8 cellular contexts compared by ENCODE assay signal in genomic region chr3:186589115-186589514, GRCh38. TPM values are rescaled to one million over a fixed set of nuclear protein-coding genes. Genes with fewer than 3 reads are reported as not detected.
DNase-seq lines count a peak whose midpoint lies in the region; ATAC-seq, FAIRE-seq and TF ChIP-seq lines count a peak whose summit lies in the region.
"Had no signal": no experiment of that assay in that cellular context is flagged by ENCODE, and none has a peak within 500 bp of the region (broad histone marks: within the 10 kb centered on the region; RNA-seq: fewer than 3 reads in every experiment).

No MANE protein-coding gene starts in this region.

- no peak overlapping the region for H3K56ac ChIP-seq in H1 (replicated peaks; ENCODE audit: insufficient read length, low read depth, low read length)

- CTCF ChIA-PET in H1 (lab: Charles Lee; ENCODE audit: partially characterized antibody), result interaction anchor here (0.6 to 23.7 kb wide), 10 partner anchors 9 to 231 kb away, joined by 3 to 333 read pairs (median 4); partner anchors contain the start of genes AHSG and EIF4A2

- no peak overlapping the region for H4K5ac ChIP-seq in H1 (ENCODE audit: insufficient read length, low read depth, low read length)

- no peaks in the 10 kb centered on the region for H3K9me3 ChIP-seq in left ventricle myocardium inferior (replicated peaks)
- H3K9me3 ChIP-seq in heart left ventricle, result no peaks in the 10 kb centered on the region
- no peaks in the 10 kb centered on the region for H3K9me3 ChIP-seq in H1 (ENCODE audit: insufficient read depth in 2 of 2, low read depth in 1 of 2, low read length in 1 of 2)
- H3K9me3 ChIP-seq: adrenal gland had no signal

- no peak overlapping the region for H3K9ac ChIP-seq in H1 (replicated peaks in 1 of 4; ENCODE audit: extremely low read depth in 1 of 4, low read depth in 3 of 4, low read length in 3 of 4)

- TF ChIP-seq RAD21 in H1 (IDR thresholded peaks at IDR 0.05 in 1 of 2, conservative IDR thresholded peaks at IDR 0.05 in 1 of 2; ENCODE audit: low read depth in 2 of 2, low read length in 2 of 2), result peak; percentile 78 to 82

- H3K4me3 ChIP-seq in left ventricle myocardium inferior (no peak overlapping the region), heart left ventricle (no peak overlapping the region), H1 (ENCODE audit: extremely low read depth in 1 of 4, insufficient read depth in 2 of 4, low read depth in 3 of 4, low read length in 4 of 4) (no peak overlapping the region)
- H3K4me3 ChIP-seq: adrenal gland had no signal

- DNase-seq in left ventricle myocardium inferior, result no peak
- no peak for DNase-seq in heart left ventricle
- DNase-seq in H1 (ENCODE audit: low read depth in 1 of 2, low spot score in 2 of 2), result no peak
- no peak for DNase-seq in NCI-H1092 (lab: John Stamatoyannopoulos, UW)
- DNase-seq: adrenal gland had no signal

- ATAC-seq in heart left ventricle (no peak), GM21737 (IDR thresholded peaks at IDR 0.05; ENCODE audit: unreplicated experiment) (no peak), GM21381 (IDR thresholded peaks at IDR 0.05; ENCODE audit: unreplicated experiment) (no peak)

- no peak overlapping the region for H4K91ac ChIP-seq in H1 (replicated peaks; ENCODE audit: insufficient read length, low read length)

- no peak for TF ChIP-seq EP300 in H1 (IDR thresholded peaks at IDR 0.05; ENCODE audit: borderline replicate concordance in 1 of 2, low read depth in 2 of 2, low read length in 2 of 2)

- H2BK20ac ChIP-seq in H1 (ENCODE audit: low read length), result no peak overlapping the region

- H3K23me2 ChIP-seq in H1 (ENCODE audit: low read depth, low read length), result no peaks in the 10 kb centered on the region; the same call in 1 of the 2 replicates

- H2BK15ac ChIP-seq in H1 (ENCODE audit: low read length), result no peak overlapping the region

- no peak overlapping the region for H3K23ac ChIP-seq in H1 (ENCODE audit: insufficient read length)

- TF ChIP-seq CTCF in left ventricle myocardium inferior (IDR thresholded peaks at IDR 0.05; ENCODE audit: borderline replicate concordance) (peak; percentile 26), heart left ventricle (IDR thresholded peaks at IDR 0.05) (peak in 6 of 12 donors; percentile 10 to 30 (median 18)), H1 (IDR thresholded peaks at IDR 0.05; ENCODE audit: control extremely low read depth in 1 of 3, insufficient read depth in 1 of 3, low read depth in 1 of 3, low read length in 3 of 3) (peak in 2 of 3 experiments; percentile 45 to 54; a peak in 3 of 4 replicates)

- H3K4me1 ChIP-seq in left ventricle myocardium inferior (no peaks in the 10 kb centered on the region), heart left ventricle (no peaks in the 10 kb centered on the region), H1 (replicated peaks in 1 of 4; ENCODE audit: control insufficient read depth in 3 of 4, insufficient read depth in 4 of 4, low read length in 3 of 4) (no peaks in the 10 kb centered on the region)
- H3K4me1 ChIP-seq: adrenal gland had no signal

- TF ChIP-seq POLR2A in heart left ventricle (IDR thresholded peaks at IDR 0.05) (no peak), H1 (IDR thresholded peaks at IDR 0.05; ENCODE audit: control extremely low read depth in 1 of 2, low read depth in 2 of 2, low read length in 2 of 2) (no peak)

- H3K27me3 ChIP-seq in left ventricle myocardium inferior (ENCODE audit: low read depth), result no peaks in the 10 kb centered on the region
- H3K27me3 ChIP-seq in heart left ventricle, result no peaks in the 10 kb centered on the region
- no peaks in the 10 kb centered on the region for H3K27me3 ChIP-seq in H1 (replicated peaks in 1 of 4; ENCODE audit: control insufficient read depth in 3 of 4, extremely low read depth in 1 of 4, insufficient read depth in 3 of 4, low read length in 3 of 4)
- H3K27me3 ChIP-seq: adrenal gland had no signal

- H3K27ac ChIP-seq in left ventricle myocardium inferior (replicated peaks), result no peak overlapping the region
- no peak overlapping the region for H3K27ac ChIP-seq in heart left ventricle
- H3K27ac ChIP-seq in H1 (ENCODE audit: low read depth, low read length), result no peak overlapping the region
- H3K27ac ChIP-seq: adrenal gland had no signal

- POLR2A ChIA-PET in H1 (lab: Charles Lee; ENCODE audit: partially characterized antibody), result interaction anchor here (0.9 to 10.2 kb wide), 5 partner anchors 19 to 201 kb away, joined by 3 to 85 read pairs (median 4); partner anchors contain the start of genes DNAJB11 and EIF4A2

- FAIRE-seq in H1 (lab: Jason Lieb, UNC), result peak; percentile 50

- H2BK5ac ChIP-seq in H1 (ENCODE audit: low read depth, low read length), result no peak overlapping the region

- H4K8ac ChIP-seq in H1 (ENCODE audit: extremely low read depth, insufficient read depth, low read length), result no peak overlapping the region

- H2AFZ ChIP-seq in H1 (ENCODE audit: low read length), result no peak overlapping the region

- no peak overlapping the region for H3K18ac ChIP-seq in H1 (ENCODE audit: extremely low read depth, low read length)

- H3K36me3 ChIP-seq in left ventricle myocardium inferior (peaks cover 20% of the 10 kb centered on the region), heart left ventricle (peaks cover 0 to 28% (median 20%) of the 10 kb centered on the region in 9 donors), H1 (ENCODE audit: control insufficient read depth in 2 of 4, insufficient read depth in 4 of 4, low read length in 3 of 4) (peaks cover 4 to 19% (median 11%) of the 10 kb centered on the region in 4 experiments; a peak in 7 of 8 replicates)

- no peaks in the 10 kb centered on the region; the same call in 1 of the 2 replicates for H3K79me1 ChIP-seq in H1 (ENCODE audit: low read depth, low read length)

- no peak overlapping the region for H2BK12ac ChIP-seq in H1 (ENCODE audit: low read depth, low read length)

- intact Hi-C loops in left ventricle myocardium inferior (cut with micrococcal nuclease) (no loop called here), heart left ventricle (cut with DNase I) (loop anchor here in 1 of 10 donors (5.0 kb wide), 1 partner anchor 348 kb away; no protein-coding TSS in a partner anchor)

- no peaks in the 10 kb centered on the region for H3K79me2 ChIP-seq in H1 (ENCODE audit: control insufficient read depth in 1 of 2, insufficient read depth in 2 of 2, low read length in 2 of 2)

- H2AK5ac ChIP-seq in H1 (ENCODE audit: low read depth, low read length), result no peak overlapping the region

- no peaks in the 10 kb centered on the region for H4K20me1 ChIP-seq in H1 (replicated peaks in 1 of 2; ENCODE audit: control insufficient read depth in 1 of 2, insufficient read depth in 2 of 2, low read length in 2 of 2)

- 40 to 48% (median 43%) methylated on average over 3 of the region's 3 CpGs for WGBS in heart left ventricle, 4 donors
- WGBS in H1 (ENCODE audit: extremely low coverage in 1 of 2, insufficient coverage in 1 of 2, insufficient read length in 1 of 2, insufficient replicate concordance in 2 of 2, low coverage in 1 of 2, low lambda C conversion rate in 2 of 2, missing lambda C conversion rate in 1 of 2), 2 experiments, result 65% methylated on average over 3 of the region's 3 CpGs; no CpG with 5 or more reads in 1 of the 2 experiments

- no peak overlapping the region for H3K4ac ChIP-seq in H1 (replicated peaks; ENCODE audit: insufficient read length, low read depth, low read length)

- no peak overlapping the region for H3K4me2 ChIP-seq in H1 (ENCODE audit: insufficient read depth in 1 of 2, low read depth in 2 of 2, low read length in 2 of 2)

- no peak overlapping the region for H3K14ac ChIP-seq in H1 (ENCODE audit: insufficient read length)

- H2BK120ac ChIP-seq in H1 (replicated peaks; ENCODE audit: low read depth, low read length), result no peak overlapping the region

RNA-seq across cellular contexts. Expression of gene DNAJB11, which starts 18.6 kb away (rescaled TPM):
- total RNA-seq in left ventricle myocardium inferior (24.6 TPM), heart left ventricle (10 to 100 TPM; 17.3 to 37.7 (median 25.2) TPM)
- polyA plus RNA-seq in heart left ventricle (100 to 1,000 TPM in 1 of 2 donors, 10 to 100 TPM in 1; 33.7 to 151 TPM), H1 (2011; rRNA removed) (14.3 and 14.6 TPM in 2 replicates)
- 63.9 and 67.7 TPM in 2 replicates for total RNA-seq in H1 (2021; fragmentation: NEBNext Ultra II Directional; extraction: Animal tissue kit (Norgen Biotek cat#: 25700))
- 31.5 TPM for polyA plus RNA-seq in H1 (2011; cell fraction: cytosol; rRNA removed)
- 10.7 TPM for polyA plus RNA-seq in H1 (2011; cell fraction: nucleus; rRNA removed)
- polyA plus RNA-seq in H1 (2012, experiment 1 of 2), result 49.6 to 72.3 TPM (median 56.3 TPM) in 4 replicates
- polyA plus RNA-seq in H1 (2012, experiment 2 of 2), result 20.4 TPM
- 96.2 TPM for polyA plus RNA-seq in H1 (2013, experiment 1 of 2)
- 134 TPM for polyA plus RNA-seq in H1 (2013, experiment 2 of 2)
- 8.2 and 8.8 TPM in 2 replicates for polyA minus RNA-seq in H1 (2011; rRNA and poly(A)+ RNA removed)
- 20.0 TPM for polyA minus RNA-seq in H1 (2011; cell fraction: cytosol; rRNA and poly(A)+ RNA removed)
- 19.1 TPM for polyA minus RNA-seq in H1 (2011; cell fraction: nucleus; rRNA and poly(A)+ RNA removed)

RNA-seq across cellular contexts. Expression of gene TBCCD1, which starts 22.0 kb away (rescaled TPM):
- 6.2 TPM for total RNA-seq in left ventricle myocardium inferior
- total RNA-seq in heart left ventricle, result 1 to 10 TPM; 6.2 to 9.8 (median 7.6) TPM
- 10 to 100 TPM in 1 of 2 donors, 1 to 10 TPM in 1; 2.9 to 10.3 TPM for polyA plus RNA-seq in heart left ventricle
- total RNA-seq in H1 (2021; fragmentation: NEBNext Ultra II Directional; extraction: Animal tissue kit (Norgen Biotek cat#: 25700)), result 13.4 and 13.9 TPM in 2 replicates
- 8.4 and 11.3 TPM in 2 replicates for polyA plus RNA-seq in H1 (2011; rRNA removed)
- polyA plus RNA-seq in H1 (2011; cell fraction: cytosol; rRNA removed), result 9.3 TPM
- 6.9 TPM for polyA plus RNA-seq in H1 (2011; cell fraction: nucleus; rRNA removed)
- 7.8 to 11.2 TPM (median 8.2 TPM) in 4 replicates for polyA plus RNA-seq in H1 (2012, experiment 1 of 2)
- polyA plus RNA-seq in H1 (2012, experiment 2 of 2), result 2.6 TPM
- polyA plus RNA-seq in H1 (2013, experiment 1 of 2), result 6.9 TPM
- 7.8 TPM for polyA plus RNA-seq in H1 (2013, experiment 2 of 2)
- polyA minus RNA-seq in H1 (2011; rRNA and poly(A)+ RNA removed), result 20.2 and 20.6 TPM in 2 replicates
- 6.9 TPM for polyA minus RNA-seq in H1 (2011; cell fraction: cytosol; rRNA and poly(A)+ RNA removed)
- polyA minus RNA-seq in H1 (2011; cell fraction: nucleus; rRNA and poly(A)+ RNA removed), result 10.5 TPM

RNA-seq across cellular contexts. Expression of gene AHSG, which starts 23.7 kb away (rescaled TPM):
- total RNA-seq in left ventricle myocardium inferior (not detected), heart left ventricle (not detected)
- polyA plus RNA-seq in heart left ventricle (under 1 TPM in 1 of 2 donors, not detected in 1; 0.06 TPM), H1 (2011; rRNA removed) (0.68 and 0.86 TPM in 2 replicates)
- 0.78 and 1.1 TPM in 2 replicates for total RNA-seq in H1 (2021; fragmentation: NEBNext Ultra II Directional; extraction: Animal tissue kit (Norgen Biotek cat#: 25700))
- 2.4 TPM for polyA plus RNA-seq in H1 (2011; cell fraction: cytosol; rRNA removed)
- 0.47 TPM for polyA plus RNA-seq in H1 (2011; cell fraction: nucleus; rRNA removed)
- 0.46 to 1.1 TPM (median 0.57 TPM) in 4 replicates for polyA plus RNA-seq in H1 (2012, experiment 1 of 2)
- 0.46 TPM for polyA plus RNA-seq in H1 (2012, experiment 2 of 2)
- polyA plus RNA-seq in H1 (2013, experiment 1 of 2), result 0.69 TPM
- polyA plus RNA-seq in H1 (2013, experiment 2 of 2), result 0.61 TPM
- 0.46 TPM in 1 of 2 replicates, not detected in the other for polyA minus RNA-seq in H1 (2011; rRNA and poly(A)+ RNA removed)
- 0.66 TPM for polyA minus RNA-seq in H1 (2011; cell fraction: cytosol; rRNA and poly(A)+ RNA removed)
- 0.50 TPM for polyA minus RNA-seq in H1 (2011; cell fraction: nucleus; rRNA and poly(A)+ RNA removed)
- total RNA-seq: T-helper 2 cell treated with Interferon-gamma antibody and Interleukin-4, amounts not matched to agents 100 ng/mL and 5 ng/mL, for 36 hours had no signal

RNA-seq across cellular contexts. Expression of gene CRYGS, which starts 44.9 kb away (rescaled TPM):
- 1.6 TPM for total RNA-seq in left ventricle myocardium inferior
- 1 to 10 TPM in 2 of 9 donors, under 1 TPM in 6, not detected in 1; 0.18 to 1.6 (median 0.76) TPM for total RNA-seq in heart left ventricle
- 1 to 10 TPM in 1 of 2 donors, under 1 TPM in 1; 0.32 to 2.7 TPM for polyA plus RNA-seq in heart left ventricle
- 0.90 and 1.8 TPM in 2 replicates for total RNA-seq in H1 (2021; fragmentation: NEBNext Ultra II Directional; extraction: Animal tissue kit (Norgen Biotek cat#: 25700))
- polyA plus RNA-seq in H1 (2011; rRNA removed), result 1.3 and 1.5 TPM in 2 replicates
- 1.6 TPM for polyA plus RNA-seq in H1 (2011; cell fraction: cytosol; rRNA removed)
- 4.5 TPM for polyA plus RNA-seq in H1 (2011; cell fraction: nucleus; rRNA removed)
- polyA plus RNA-seq in H1 (2012, experiment 1 of 2), result 1.3 to 2.0 TPM (median 1.7 TPM) in 4 replicates
- not detected for polyA plus RNA-seq in H1 (2012, experiment 2 of 2)
- 0.93 TPM for polyA plus RNA-seq in H1 (2013, experiment 1 of 2)
- 0.74 TPM for polyA plus RNA-seq in H1 (2013, experiment 2 of 2)
- polyA minus RNA-seq in H1 (2011; rRNA and poly(A)+ RNA removed), result 0.44 and 1.0 TPM in 2 replicates
- polyA minus RNA-seq in H1 (2011; cell fraction: cytosol; rRNA and poly(A)+ RNA removed), result not detected
- 5.2 TPM for polyA minus RNA-seq in H1 (2011; cell fraction: nucleus; rRNA and poly(A)+ RNA removed)

RNA-seq across cellular contexts. Expression of gene FETUB, which starts 51.1 kb away (rescaled TPM):
- total RNA-seq in left ventricle myocardium inferior (not detected), heart left ventricle (under 1 TPM in 1 of 9 donors, not detected in 8; 0.14 TPM)
- polyA plus RNA-seq in heart left ventricle (not detected), H1 (2011; rRNA removed) (0.15 TPM in 1 of 2 replicates, not detected in the other)
- total RNA-seq in H1 (2021; fragmentation: NEBNext Ultra II Directional; extraction: Animal tissue kit (Norgen Biotek cat#: 25700)), result not detected in 2 replicates
- 0.09 TPM for polyA plus RNA-seq in H1 (2011; cell fraction: cytosol; rRNA removed)
- 0.19 TPM for polyA plus RNA-seq in H1 (2011; cell fraction: nucleus; rRNA removed)
- polyA plus RNA-seq in H1 (2012, experiment 1 of 2), result 0.10 to 0.25 TPM (median 0.19 TPM) in 4 replicates
- polyA plus RNA-seq in H1 (2012, experiment 2 of 2), result not detected
- polyA plus RNA-seq in H1 (2013, experiment 1 of 2), result not detected
- 0.07 TPM for polyA plus RNA-seq in H1 (2013, experiment 2 of 2)
- not detected in 2 replicates for polyA minus RNA-seq in H1 (2011; rRNA and poly(A)+ RNA removed)
- polyA minus RNA-seq in H1 (2011; cell fraction: cytosol; rRNA and poly(A)+ RNA removed), result not detected
- not detected for polyA minus RNA-seq in H1 (2011; cell fraction: nucleus; rRNA and poly(A)+ RNA removed)
- total RNA-seq: adrenal gland; T-helper 2 cell treated with Interferon-gamma antibody and Interleukin-4, amounts not matched to agents 100 ng/mL and 5 ng/mL, for 36 hours had no signal
- polyA plus RNA-seq: adrenal gland had no signal
